Comparison of ENCODE assay signal across 11 cellular contexts in the genomic region with DNA sequence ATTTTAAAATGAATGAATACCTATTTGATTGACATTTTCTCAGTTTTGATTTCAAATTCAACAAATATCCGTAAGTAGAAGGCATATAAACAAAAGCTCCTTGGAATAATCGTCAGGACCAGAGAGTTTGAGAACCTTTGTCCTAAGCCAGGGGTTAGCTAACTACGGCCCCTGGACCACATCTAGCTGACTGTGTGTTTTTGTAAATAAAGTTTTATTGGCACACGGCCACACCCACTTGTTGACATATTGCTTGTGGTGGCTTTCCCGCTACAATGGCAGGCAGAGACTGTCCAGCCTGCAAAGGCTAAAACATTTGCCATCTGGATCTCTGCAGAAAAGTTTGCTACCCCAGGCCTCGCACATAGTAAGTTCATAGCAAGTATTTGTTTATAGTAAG.
A peak's percentile ranks its signal among the peaks of the same experiment; 100 is the strongest.
DNase-seq lines count a peak whose midpoint lies in the region; ATAC-seq, FAIRE-seq and TF ChIP-seq lines count a peak whose summit lies in the region.
"Had no signal": no experiment of that assay in that cellular context is flagged by ENCODE, and none has a peak within 500 bp of the region (broad histone marks: within the 10 kb centered on the region; RNA-seq: fewer than 3 reads in every experiment).

No MANE protein-coding gene starts in this region.

- no peak for TF ChIP-seq EP300 in upper lobe of left lung (IDR thresholded peaks at IDR 0.05)

- POLR2A ChIA-PET in MCF 10A (lab: Yijun Ruan, JAX), result interaction anchor here (0.8 to 5.8 kb wide), 10 partner anchors 8 to 712 kb away, joined by 3 to 53 read pairs (median 4); a partner anchor contains a TSS

- no peak overlapping the region for H2AFZ ChIP-seq in SU-DHL-6 (ENCODE audit: low read depth, low read length, severe bottlenecking)

- no peaks in the 10 kb centered on the region for H3K27me3 Mint-ChIP-seq in MCF 10A (ENCODE audit: insufficient read depth, unreplicated experiment)
- peaks cover 10 to 14% (median 14%) of the 10 kb centered on the region in 3 donors for H3K27me3 Mint-ChIP-seq in immature natural killer cell (ENCODE audit: low read depth in 3 of 3)

- H3K27ac ChIP-seq in breast epithelium (peak overlapping the region in 1 of 2 donors; percentile 48), SU-DHL-6 (ENCODE audit: low read depth, low read length) (peak overlapping the region; percentile 90), upper lobe of left lung (peak overlapping the region; percentile 60 to 99 (median 88))

- H4K20me1 ChIP-seq in SU-DHL-6 (ENCODE audit: low read depth, low read length), result no peaks in the 10 kb centered on the region

- peaks cover 18% of the 10 kb centered on the region for H3K4me1 Mint-ChIP-seq in MCF 10A (ENCODE audit: insufficient read depth, unreplicated experiment)
- peaks cover 50 to 63% of the 10 kb centered on the region in 2 donors for H3K4me1 Mint-ChIP-seq in immature natural killer cell

- no peak for FAIRE-seq in HTR-8/SVneo (lab: Jason Lieb, UNC)
- FAIRE-seq: colon had no signal

- H3K9me3 Mint-ChIP-seq in MCF 10A (ENCODE audit: unreplicated experiment) (no peaks in the 10 kb centered on the region), immature natural killer cell (no peaks in the 10 kb centered on the region)

- no peaks in the 10 kb centered on the region for H3K79me2 ChIP-seq in SU-DHL-6 (ENCODE audit: insufficient read depth, low read length)

- H3K4me2 ChIP-seq in SU-DHL-6 (ENCODE audit: low read depth, low read length, poor library complexity, severe bottlenecking), result peak overlapping the region; percentile 73

- H3K9ac ChIP-seq in SU-DHL-6 (ENCODE audit: low read length), result peak overlapping the region; percentile 43; the same call in 1 of the 2 replicates

- H3K36me3 ChIP-seq in breast epithelium, result no peaks in the 10 kb centered on the region
- no peaks in the 10 kb centered on the region for H3K36me3 ChIP-seq in SU-DHL-6 (ENCODE audit: low read length)
- H3K36me3 ChIP-seq in upper lobe of left lung, result no peaks in the 10 kb centered on the region
- H3K36me3 ChIP-seq: BE2C had no signal

- BruUV-seq in MCF 10A (replicated peaks; lab: Mats Ljungman, UMichigan), result no TSS peak

- no peak overlapping the region for H3K4me3 ChIP-seq in breast epithelium
- peak overlapping the region; percentile 41 for H3K4me3 ChIP-seq in SU-DHL-6 (ENCODE audit: insufficient read depth, low read length, poor library complexity, severe bottlenecking)
- no peak overlapping the region for H3K4me3 ChIP-seq in upper lobe of left lung

- no peak for TF ChIP-seq CTCF in MCF 10A (IDR thresholded peaks at IDR 0.05; ENCODE audit: unreplicated experiment)
- no peak for TF ChIP-seq CTCF in breast epithelium (IDR thresholded peaks at IDR 0.05)
- TF ChIP-seq CTCF in SU-DHL-6 (IDR thresholded peaks at IDR 0.05; ENCODE audit: insufficient read depth, low read length, poor library complexity, severe bottlenecking), result no peak
- TF ChIP-seq CTCF in upper lobe of left lung (IDR thresholded peaks at IDR 0.05), result no peak

- intact Hi-C loops in MCF 10A (cut with micrococcal nuclease), result loop anchor here (5.0 to 10.0 kb wide), 2 partner anchors 344 to 452 kb away; no protein-coding TSS in a partner anchor
- intact Hi-C loops in breast epithelium (cut with DNase I; ENCODE audit: low total_unique reads), result no loop called here

- H3K4me3 Mint-ChIP-seq in MCF 10A (ENCODE audit: unreplicated experiment) (peak overlapping the region; percentile 3), immature natural killer cell (peak overlapping the region; percentile 74 to 90 (median 77))

- ATAC-seq in upper lobe of left lung (ENCODE audit: low FRiP score in 2 of 2) (no peak), GM18520 (IDR thresholded peaks at IDR 0.05; ENCODE audit: unreplicated experiment) (no peak)

- H3K27me3 ChIP-seq in breast epithelium, result no peaks in the 10 kb centered on the region
- H3K27me3 ChIP-seq in SU-DHL-6 (ENCODE audit: low read length), result no peaks in the 10 kb centered on the region
- no peaks in the 10 kb centered on the region for H3K27me3 ChIP-seq in upper lobe of left lung

- TF ChIP-seq POLR2A in breast epithelium (IDR thresholded peaks at IDR 0.05) (no peak), upper lobe of left lung (IDR thresholded peaks at IDR 0.05) (no peak)

- peak; percentile 34 for DNase-seq in MCF 10A (ENCODE audit: unreplicated experiment)
- DNase-seq in breast epithelium (ENCODE audit: low spot score in 2 of 2), result no peak
- no peak for DNase-seq in immature natural killer cell
- no peak for DNase-seq in upper lobe of left lung
- no peak for DNase-seq in C1 segment of cervical spinal cord (lab: John Stamatoyannopoulos, UW)
- no peak for DNase-seq in HTR-8/SVneo (ENCODE audit: insufficient read length, low spot score)
- DNase-seq: BE2C, NCI-H2029 had no signal

- peaks cover 50% of the 10 kb centered on the region for H3F3A ChIP-seq in SU-DHL-6 (ENCODE audit: insufficient read depth)

- H3K9me3 ChIP-seq in breast epithelium (peaks cover 0 to 4% of the 10 kb centered on the region in 2 donors), SU-DHL-6 (ENCODE audit: insufficient read depth, low read length) (peaks cover 3% of the 10 kb centered on the region; the same call in 1 of the 2 replicates), upper lobe of left lung (no peaks in the 10 kb centered on the region)

- CTCF ChIA-PET in MCF 10A (lab: Yijun Ruan, JAX), result interaction anchor here (0.6 to 7.2 kb wide), 5 partner anchors 9 to 163 kb away, joined by 3 to 45 read pairs (median 3); no protein-coding TSS in a partner anchor

- no peaks in the 10 kb centered on the region for H3K9me2 ChIP-seq in SU-DHL-6 (replicated peaks; ENCODE audit: insufficient read depth, low read length)

- 80 to 87% methylated on average over 6 of the region's 6 CpGs for WGBS in upper lobe of left lung, 2 donors

- H3K36me3 Mint-ChIP-seq in MCF 10A (ENCODE audit: insufficient read depth, unreplicated experiment) (no peaks in the 10 kb centered on the region), immature natural killer cell (no peaks in the 10 kb centered on the region)

- peak overlapping the region; percentile 95 for H3K27ac Mint-ChIP-seq in MCF 10A (ENCODE audit: low read depth, unreplicated experiment)
- H3K27ac Mint-ChIP-seq in immature natural killer cell, result peak overlapping the region; percentile 68 to 94 (median 83)

- H3K4me1 ChIP-seq in breast epithelium (peaks cover 0 to under 1% of the 10 kb centered on the region in 2 donors), upper lobe of left lung (peaks cover 18 to 75% (median 56%) of the 10 kb centered on the region in 4 donors)
- H3K4me1 ChIP-seq: BE2C had no signal
